Comparison of ENCODE assay signal across 15 cellular contexts in the genomic region with DNA sequence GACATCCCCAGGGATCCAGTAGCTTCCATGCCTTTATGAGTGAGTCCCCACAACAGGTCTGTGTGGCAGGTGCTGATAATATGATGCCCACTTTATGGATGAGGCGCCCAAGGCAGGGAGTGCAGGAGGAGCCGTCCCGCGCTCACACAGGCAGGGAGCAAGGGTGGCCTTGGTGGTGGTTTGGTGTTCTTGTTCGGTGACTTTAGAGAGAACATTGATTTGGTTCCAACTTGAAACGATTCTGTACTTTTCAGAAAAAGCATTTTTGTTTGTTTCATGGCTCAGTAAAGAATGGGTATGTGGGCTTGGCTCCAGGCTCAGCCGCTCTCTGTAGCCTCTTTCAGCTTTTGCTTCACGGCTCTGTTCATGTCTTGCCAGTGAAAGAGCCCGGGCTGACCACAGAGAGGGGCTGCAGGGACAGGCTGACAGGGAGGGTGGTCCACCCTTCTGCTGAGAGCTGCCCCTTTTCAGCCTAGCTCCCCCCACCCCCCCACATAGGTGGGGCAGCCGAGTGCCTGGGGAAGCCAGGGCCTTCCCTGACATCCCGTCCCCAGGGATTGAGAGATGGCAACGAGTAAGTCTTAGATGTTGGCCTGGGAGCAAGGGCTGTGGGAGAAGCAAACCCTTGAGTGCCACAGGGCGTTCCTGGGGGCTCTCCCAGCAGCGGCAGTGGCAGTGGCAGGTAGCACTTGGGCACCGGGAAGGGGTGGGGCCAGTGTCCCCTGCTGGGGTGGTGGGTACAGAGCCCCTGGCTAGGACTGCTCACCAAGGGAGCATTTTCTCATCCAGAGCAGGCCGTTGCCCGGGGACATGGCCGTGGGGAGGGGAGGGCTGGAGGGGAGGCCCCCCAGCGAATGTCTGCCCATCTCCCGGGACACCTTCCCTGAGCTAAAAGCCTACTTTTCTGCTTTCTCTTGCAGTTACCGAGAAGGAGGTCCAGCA.
DNase-seq lines count a peak whose midpoint lies in the region; ATAC-seq lines count a peak whose summit lies in the region.
"Had no signal": no experiment of that assay in that cellular context is flagged by ENCODE, and none has a peak within 500 bp of the region (broad histone marks: within the 10 kb centered on the region; RNA-seq: fewer than 3 reads in every experiment).

No MANE protein-coding gene starts in this region.

- peak overlapping the region in 12 of 21 experiments; percentile 14 to 71 (median 45) for H3K27ac ChIP-seq in skin epidermis

- no peak overlapping the region for H3K4me3 ChIP-seq in skin epidermis
- H3K4me3 ChIP-seq: heart left ventricle had no signal

- DNase-seq in C1 segment of cervical spinal cord (lab: John Stamatoyannopoulos, UW): peak in 10 of 14 donors; percentile 16 to 65 (median 42)
- DNase-seq in amygdala (lab: John Stamatoyannopoulos, UW): peak in 29 of 56 donors; percentile 22 to 75 (median 45)
- peak; percentile 35 for DNase-seq in hepatic stellate cell (ENCODE audit: low spot score)
- DNase-seq in middle frontal gyrus (ENCODE audit: extremely low spot score, low spot score): no peak
- DNase-seq in Kasumi-1 (lab: John Stamatoyannopoulos, UW): no peak
- DNase-seq: activated CD4-positive, alpha-beta memory T cell treated with anti-CD3 and anti-CD28 coated beads, Interleukin-2, amount 10 ng/mL, durations not matched to agents 7 days and 5 days; activated naive CD4-positive, alpha-beta T cell; heart left ventricle; mesendoderm; NCI-H2227 treated with DMSO at 0.1 percent for 48 hours; retina; T-helper 17 cell had no signal

- ATAC-seq in HG02798 (IDR thresholded peaks at IDR 0.05; ENCODE audit: poor library complexity, unreplicated experiment) (no peak), GM21447 (IDR thresholded peaks at IDR 0.05; ENCODE audit: unreplicated experiment) (no peak)
- ATAC-seq: T-helper 17 cell had no signal

Comparison
In these comparisons a context has a peak if more than half of its experiments do, and no peak if none do; other contexts are left out.
1. DNase-seq: peak in C1 segment of cervical spinal cord (10 of 14), amygdala (29 of 56) and hepatic stellate cell (single experiment); none in middle frontal gyrus (single experiment) and Kasumi-1 (0 of 2).